Comparison of ENCODE assay signal across 8 cellular contexts in genomic region chr12:24561882-24562760, GRCh38.
DNase-seq lines count a peak whose midpoint lies in the region; ATAC-seq and TF ChIP-seq lines count a peak whose summit lies in the region.

No MANE protein-coding gene starts in this region.

- H4K20me1 ChIP-seq in MM.1S (ENCODE audit: insufficient read depth, low read length), result no peaks in the 10 kb centered on the region

- TF ChIP-seq EP300 in gastroesophageal sphincter (IDR thresholded peaks at IDR 0.05), result no peak

- H3K27ac ChIP-seq in MM.1S (ENCODE audit: low read length) (no peak overlapping the region), gastroesophageal sphincter (peak overlapping the region; percentile 67 to 89 (median 84))

- H3K4me1 ChIP-seq in MM.1S (ENCODE audit: low read length), result no peaks in the 10 kb centered on the region
- H3K4me1 ChIP-seq in gastroesophageal sphincter, result peaks cover 0 to 33% (median 6%) of the 10 kb centered on the region in 3 donors

- H3K27me3 Mint-ChIP-seq in neural crest cell (ENCODE audit: low read depth), result no peaks in the 10 kb centered on the region

- H3K79me2 ChIP-seq in MM.1S (ENCODE audit: low read length), result no peaks in the 10 kb centered on the region

- DNase-seq in NCI-H146 (lab: John Stamatoyannopoulos, UW) (peak; percentile 36), NCI-H146 treated with DMSO at 0.1 percent for 48 hours (lab: John Stamatoyannopoulos, UW; ENCODE audit: unreplicated experiment) (no peak), MM.1S (peak; percentile 58), neural crest cell (ENCODE audit: low read depth, low spot score) (peak; percentile 68), SKM-1 treated with dmso at 0.1 percent for 144 hours (lab: John Stamatoyannopoulos, UW; ENCODE audit: unreplicated experiment) (no peak), KG1 (lab: John Stamatoyannopoulos, UW) (no peak)
- DNase-seq in activated CD8-positive, alpha-beta memory T cell treated with anti-CD3 and anti-CD28 coated beads, Interleukin-2, amount 50 U/mL, for 48 hours, result peak; percentile 57

- H3K36me3 ChIP-seq in MM.1S (replicated peaks; ENCODE audit: insufficient read depth, low read length) (no peaks in the 10 kb centered on the region), gastroesophageal sphincter (no peaks in the 10 kb centered on the region)

- H3K9me3 Mint-ChIP-seq in neural crest cell, result no peaks in the 10 kb centered on the region

- no peaks in the 10 kb centered on the region for H3K9me3 ChIP-seq in MM.1S (replicated peaks; ENCODE audit: insufficient read depth, low read length)
- H3K9me3 ChIP-seq in gastroesophageal sphincter, result no peaks in the 10 kb centered on the region

- TF ChIP-seq CTCF in MM.1S (IDR thresholded peaks at IDR 0.05; ENCODE audit: low read length) (0 out of 2 replicates have a peak, but pooled peaks have one; percentile 3), gastroesophageal sphincter (IDR thresholded peaks at IDR 0.05) (peak in 1 of 4 experiments; percentile 11), neural crest cell (conservative IDR thresholded peaks at IDR 0.05) (peak; percentile 15)

- peak overlapping the region; percentile 93 for H3K4me3 Mint-ChIP-seq in neural crest cell

- H3F3A ChIP-seq in MM.1S (ENCODE audit: insufficient read depth, low read length), result no peaks in the 10 kb centered on the region

- peak overlapping the region; percentile 97 for H3K27ac Mint-ChIP-seq in neural crest cell (ENCODE audit: unreplicated experiment)

- peak; percentile 78 for ATAC-seq in gastroesophageal sphincter

- no peaks in the 10 kb centered on the region for H3K9me2 ChIP-seq in MM.1S (replicated peaks; ENCODE audit: insufficient read depth, low read length)

- no peaks in the 10 kb centered on the region for H3K36me3 Mint-ChIP-seq in neural crest cell (ENCODE audit: low read depth)

- peak overlapping the region; percentile 87 for H3K4me3 ChIP-seq in MM.1S (ENCODE audit: low read length)
- peak overlapping the region; percentile 84 to 87 for H3K4me3 ChIP-seq in gastroesophageal sphincter

- peak in 1 of 2 donors; percentile 15 for TF ChIP-seq POLR2A in gastroesophageal sphincter (IDR thresholded peaks at IDR 0.05)

- 0% methylated on average over 2 to 13 of the region's 74 CpGs for WGBS in gastroesophageal sphincter (ENCODE audit: low coverage in 1 of 2), 2 donors

- H3K9ac ChIP-seq in MM.1S (ENCODE audit: low read length), result peak overlapping the region; percentile 56; the same call in 1 of the 2 replicates

- peak overlapping the region; percentile 87 for H3K4me2 ChIP-seq in MM.1S (ENCODE audit: low read depth, low read length)

- H3K4me1 Mint-ChIP-seq in neural crest cell, result peaks cover 52% of the 10 kb centered on the region

- H2AFZ ChIP-seq in MM.1S (ENCODE audit: low read length), result peak overlapping the region; percentile 98

- H3K27me3 ChIP-seq in MM.1S (replicated peaks; ENCODE audit: insufficient read depth, low read length) (no peaks in the 10 kb centered on the region), gastroesophageal sphincter (peaks cover 11% of the 10 kb centered on the region)

Comparison
In these comparisons a context has a peak if more than half of its experiments do, and no peak if none do; other contexts are left out.
1. DNase-seq: peak in NCI-H146 (single experiment), MM.1S (single experiment), activated CD8-positive, alpha-beta memory T cell treated with anti-CD3 and anti-CD28 coated beads, Interleukin-2, amount 50 U/mL, for 48 hours (single experiment) and neural crest cell (single experiment); none in NCI-H146 treated with DMSO at 0.1 percent for 48 hours (single experiment), SKM-1 treated with dmso at 0.1 percent for 144 hours (single experiment) and KG1 (single experiment).